13 cellular contexts compared by ENCODE assay signal in genomic region chr3:113167929-113168771, GRCh38. TPM values are rescaled to one million over a fixed set of nuclear protein-coding genes. Genes with fewer than 3 reads are reported as not detected.
DNase-seq lines count a peak whose midpoint lies in the region; ATAC-seq lines count a peak whose summit lies in the region.
"Had no signal": no experiment of that assay in that cellular context is flagged by ENCODE, and none has a peak within 500 bp of the region (broad histone marks: within the 10 kb centered on the region; RNA-seq: fewer than 3 reads in every experiment).

No MANE protein-coding gene starts in this region.

- intact Hi-C loops in activated naive CD4-positive, alpha-beta T cell treated with anti-CD3 and anti-CD28 coated beads for 36 hours (cut with micrococcal nuclease): no loop called here

- H3K4me1 Mint-ChIP-seq in activated naive CD4-positive, alpha-beta T cell treated with anti-CD3 and anti-CD28 coated beads for 36 hours (ENCODE audit: low read depth): no peaks in the 10 kb centered on the region
- no peaks in the 10 kb centered on the region for H3K4me1 Mint-ChIP-seq in activated naive CD8-positive, alpha-beta T cell treated with anti-CD3 and anti-CD28 coated beads for 36 hours
- H3K4me1 Mint-ChIP-seq: activated naive CD4-positive, alpha-beta T cell treated with anti-CD3 and anti-CD28 coated beads, Interleukin-2, amount 50 U/mL, for 24 hours had no signal

- no peaks in the 10 kb centered on the region for H3K9me3 ChIP-seq in muscle layer of duodenum (ENCODE audit: control insufficient read depth in 1 of 2, low read length in 2 of 2)

- CTCF ChIA-PET in activated naive CD4-positive, alpha-beta T cell treated with anti-CD3 and anti-CD28 coated beads for 36 hours (lab: Charles Lee): no interaction called here

- ATAC-seq in HG02938 (IDR thresholded peaks at IDR 0.05; ENCODE audit: unreplicated experiment): no peak

- H3K27ac Mint-ChIP-seq in activated naive CD4-positive, alpha-beta T cell treated with anti-CD3 and anti-CD28 coated beads for 36 hours: no peak overlapping the region
- no peak overlapping the region for H3K27ac Mint-ChIP-seq in activated naive CD8-positive, alpha-beta T cell treated with anti-CD3 and anti-CD28 coated beads for 36 hours
- H3K27ac Mint-ChIP-seq: activated naive CD4-positive, alpha-beta T cell treated with anti-CD3 and anti-CD28 coated beads, Interleukin-2, amount 50 U/mL, for 24 hours had no signal

- no peaks in the 10 kb centered on the region for H3K27me3 ChIP-seq in muscle layer of duodenum (ENCODE audit: low read depth, low read length)

- no peak overlapping the region for H3K4me3 Mint-ChIP-seq in activated naive CD4-positive, alpha-beta T cell treated with anti-CD3 and anti-CD28 coated beads for 36 hours
- no peak overlapping the region for H3K4me3 Mint-ChIP-seq in activated naive CD8-positive, alpha-beta T cell treated with anti-CD3 and anti-CD28 coated beads for 36 hours
- H3K4me3 Mint-ChIP-seq: activated naive CD4-positive, alpha-beta T cell treated with anti-CD3 and anti-CD28 coated beads, Interleukin-2, amount 50 U/mL, for 24 hours had no signal

- no peaks in the 10 kb centered on the region for H3K36me3 Mint-ChIP-seq in activated naive CD4-positive, alpha-beta T cell treated with anti-CD3 and anti-CD28 coated beads for 36 hours (ENCODE audit: low read depth)
- no peaks in the 10 kb centered on the region for H3K36me3 Mint-ChIP-seq in activated naive CD8-positive, alpha-beta T cell treated with anti-CD3 and anti-CD28 coated beads for 36 hours
- H3K36me3 Mint-ChIP-seq: activated naive CD4-positive, alpha-beta T cell treated with anti-CD3 and anti-CD28 coated beads, Interleukin-2, amount 50 U/mL, for 24 hours had no signal

- H3K4me1 ChIP-seq in muscle layer of duodenum (ENCODE audit: control insufficient read depth in 1 of 2, insufficient read depth in 2 of 2, low read length in 2 of 2): peaks cover 12 to 25% of the 10 kb centered on the region in 2 donors

- H3K4me3 ChIP-seq in muscle layer of duodenum (ENCODE audit: low read depth in 1 of 2, low read length in 2 of 2): peak overlapping the region in 1 of 2 donors; percentile 9
- H3K4me3 ChIP-seq: left ventricle myocardium inferior had no signal

- H3K27me3 Mint-ChIP-seq in activated naive CD4-positive, alpha-beta T cell treated with anti-CD3 and anti-CD28 coated beads for 36 hours (ENCODE audit: low read depth): no peaks in the 10 kb centered on the region
- H3K27me3 Mint-ChIP-seq in activated naive CD8-positive, alpha-beta T cell treated with anti-CD3 and anti-CD28 coated beads for 36 hours: no peaks in the 10 kb centered on the region

- no peaks in the 10 kb centered on the region for H3K36me3 ChIP-seq in muscle layer of duodenum (ENCODE audit: control insufficient read depth in 1 of 2, insufficient read depth in 2 of 2, low read length in 2 of 2)
- H3K36me3 ChIP-seq: left ventricle myocardium inferior had no signal

- H3K9me3 Mint-ChIP-seq in activated naive CD4-positive, alpha-beta T cell treated with anti-CD3 and anti-CD28 coated beads for 36 hours: no peaks in the 10 kb centered on the region
- H3K9me3 Mint-ChIP-seq in activated naive CD8-positive, alpha-beta T cell treated with anti-CD3 and anti-CD28 coated beads for 36 hours: no peaks in the 10 kb centered on the region
- H3K9me3 Mint-ChIP-seq: activated naive CD4-positive, alpha-beta T cell treated with anti-CD3 and anti-CD28 coated beads, Interleukin-2, amount 50 U/mL, for 24 hours had no signal

- H3K27ac ChIP-seq in muscle layer of duodenum (ENCODE audit: low read length): peak overlapping the region; percentile 82

- DNase-seq in NCI-H82 (lab: John Stamatoyannopoulos, UW) (peak; percentile 60), NCI-H82 treated with DMSO at 0.1 percent for 48 hours (lab: John Stamatoyannopoulos, UW; ENCODE audit: unreplicated experiment) (no peak), NCI-H748 treated with DMSO at 0.1 percent for 48 hours (lab: John Stamatoyannopoulos, UW) (peak; percentile 20)
- no peak for DNase-seq in activated naive CD4-positive, alpha-beta T cell treated with anti-CD3 and anti-CD28 coated beads for 36 hours
- DNase-seq in activated naive CD8-positive, alpha-beta T cell treated with anti-CD3 and anti-CD28 coated beads for 36 hours: no peak
- no peak for DNase-seq in stimulated activated CD4-positive, alpha-beta T cell treated with anti-CD3 and anti-CD28 coated beads, Interleukin-1b, Interleukin-23, amount 100 ng/mL, for 48 hours
- DNase-seq: cerebellar nuclear complex, KG1, left ventricle myocardium inferior, NCI-H526 treated with DMSO at 0.1 percent for 48 hours had no signal

RNA-seq across cellular contexts. Expression of gene BOC, which starts 43.2 kb away (rescaled TPM):
- under 1 TPM in 1 of 2 experiments, not detected in 1; 0.29 TPM for total RNA-seq in activated naive CD4-positive, alpha-beta T cell treated with anti-CD3 and anti-CD28 coated beads for 36 hours
- under 1 TPM in 1 of 2 experiments, not detected in 1; 0.44 TPM for total RNA-seq in activated naive CD8-positive, alpha-beta T cell treated with anti-CD3 and anti-CD28 coated beads for 36 hours

Comparison
In these comparisons a context has a peak if more than half of its experiments do, and no peak if none do; other contexts are left out.
1. DNase-seq: peak in NCI-H82 (single experiment) and NCI-H748 treated with DMSO at 0.1 percent for 48 hours (single experiment); none in NCI-H82 treated with DMSO at 0.1 percent for 48 hours (single experiment), activated naive CD4-positive, alpha-beta T cell treated with anti-CD3 and anti-CD28 coated beads for 36 hours (single experiment), activated naive CD8-positive, alpha-beta T cell treated with anti-CD3 and anti-CD28 coated beads for 36 hours (single experiment) and stimulated activated CD4-positive, alpha-beta T cell treated with anti-CD3 and anti-CD28 coated beads, Interleukin-1b, Interleukin-23, amount 100 ng/mL, for 48 hours (single experiment).